16 cellular contexts compared by ENCODE assay signal in the genomic region with DNA sequence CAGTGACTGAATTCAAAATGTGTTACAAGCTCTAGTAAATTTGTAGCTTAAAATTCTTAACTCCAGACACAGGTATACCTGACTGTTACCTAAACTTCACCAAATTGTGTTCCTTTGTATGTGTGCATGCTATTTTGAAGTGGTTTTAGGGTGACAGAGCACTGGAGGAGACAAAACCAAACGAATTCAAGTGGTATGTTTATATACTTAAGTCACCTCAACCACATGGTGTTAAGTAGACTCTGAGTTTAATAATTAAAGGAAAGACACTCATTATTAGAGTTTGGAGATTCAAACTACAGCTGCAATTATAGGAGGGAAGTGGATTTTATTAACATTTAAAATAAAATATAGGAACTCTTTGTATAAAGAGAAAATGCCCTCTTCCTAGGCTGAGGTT.
DNase-seq lines count a peak whose midpoint lies in the region; ATAC-seq and TF ChIP-seq lines count a peak whose summit lies in the region.
"Had no signal": no experiment of that assay in that cellular context is flagged by ENCODE, and none has a peak within 500 bp of the region (broad histone marks: within the 10 kb centered on the region; RNA-seq: fewer than 3 reads in every experiment).

No MANE protein-coding gene starts in this region.

- no peak overlapping the region for H3K4me2 ChIP-seq in mesendoderm (ENCODE audit: low read length)

- DNase-seq in DMS53 treated with DMSO at 0.1 percent for 48 hours (lab: John Stamatoyannopoulos, UW; ENCODE audit: unreplicated experiment) = peak; percentile 47
- peak; percentile 4 for DNase-seq in kidney glomerular epithelial cell (lab: John Stamatoyannopoulos, UW)
- no peak for DNase-seq in mesendoderm
- DNase-seq in upper lobe of right lung = no peak
- no peak for DNase-seq in COLO829 (ENCODE audit: low spot score)
- no peak for DNase-seq in stomach
- DNase-seq in DMS 273 (lab: John Stamatoyannopoulos, UW; ENCODE audit: unreplicated experiment) = no peak
- DNase-seq: C1 segment of cervical spinal cord; Caco-2; CD4-positive, alpha-beta memory T cell; DMS 273 treated with DMSO at 0.1 percent for 48 hours; DND-41; GOT3; HFFc6 had no signal

- no peaks in the 10 kb centered on the region for H3K79me2 ChIP-seq in mesendoderm (ENCODE audit: control insufficient read depth, insufficient read depth, low read length)

- no peaks in the 10 kb centered on the region for H3K27me3 ChIP-seq in mesendoderm (ENCODE audit: insufficient read depth, low read length, poor library complexity)
- H3K27me3 ChIP-seq in upper lobe of right lung = no peaks in the 10 kb centered on the region
- H3K27me3 ChIP-seq in stomach = no peaks in the 10 kb centered on the region

- H3K4me3 ChIP-seq in mesendoderm (ENCODE audit: low read length) (no peak overlapping the region), upper lobe of right lung (no peak overlapping the region), stomach (no peak overlapping the region)
- H3K4me3 ChIP-seq: GM12878, HAP-1 had no signal

- H3K36me3 ChIP-seq in mesendoderm (ENCODE audit: control insufficient read depth, insufficient read depth, low read length) = no peaks in the 10 kb centered on the region
- no peaks in the 10 kb centered on the region for H3K36me3 ChIP-seq in upper lobe of right lung
- H3K36me3 ChIP-seq in stomach = no peaks in the 10 kb centered on the region
- H3K36me3 ChIP-seq: HAP-1 had no signal

- H3K4me1 ChIP-seq in mesendoderm (ENCODE audit: control insufficient read depth, low read depth, low read length) (peaks cover 2% of the 10 kb centered on the region), upper lobe of right lung (no peaks in the 10 kb centered on the region), stomach (no peaks in the 10 kb centered on the region)
- H3K4me1 ChIP-seq: HAP-1 had no signal

- no peak for TF ChIP-seq EP300 in stomach (IDR thresholded peaks at IDR 0.05)

- H3K79me1 ChIP-seq in mesendoderm (ENCODE audit: low read length) = no peaks in the 10 kb centered on the region

- H3K9me3 ChIP-seq in upper lobe of right lung (peaks cover 8% of the 10 kb centered on the region), stomach (peaks cover 0 to 23% (median 5%) of the 10 kb centered on the region in 4 donors)
- H3K9me3 ChIP-seq: HAP-1 had no signal

- H3K18ac ChIP-seq in mesendoderm (ENCODE audit: low read length) = no peak overlapping the region

- no peak overlapping the region for H3K27ac ChIP-seq in mesendoderm (ENCODE audit: low read depth, low read length)
- no peak overlapping the region for H3K27ac ChIP-seq in upper lobe of right lung
- H3K27ac ChIP-seq in stomach = no peak overlapping the region

- no peak overlapping the region for H4K5ac ChIP-seq in mesendoderm (ENCODE audit: low read length)

- ATAC-seq in upper lobe of right lung = peak; percentile 42
- ATAC-seq: GM12878 had no signal

- no peak overlapping the region for H3K56ac ChIP-seq in mesendoderm (ENCODE audit: low read length)

- TF ChIP-seq CTCF in upper lobe of right lung (IDR thresholded peaks at IDR 0.05) = no peak
- TF ChIP-seq CTCF in stomach (IDR thresholded peaks at IDR 0.05) = no peak

- no peak overlapping the region for H3K9ac ChIP-seq in mesendoderm (ENCODE audit: low read length)

- no peak for TF ChIP-seq POLR2A in stomach (IDR thresholded peaks at IDR 0.05)

- no peak overlapping the region for H3K23ac ChIP-seq in mesendoderm (ENCODE audit: low read length)

- no peak overlapping the region for H2BK120ac ChIP-seq in mesendoderm (ENCODE audit: low read depth, low read length)

- WGBS in mesendoderm (ENCODE audit: extremely low coverage, insufficient coverage, low lambda C conversion rate) = no CpG with 5 or more reads among the region's 1 CpG
- 26 to 44% (median 29%) methylated on average over 1 of the region's 1 CpG for WGBS in stomach, 5 donors

- H4K8ac ChIP-seq in mesendoderm (ENCODE audit: low read depth, low read length) = no peak overlapping the region

- H2BK15ac ChIP-seq in mesendoderm (replicated peaks; ENCODE audit: low read depth) = peak overlapping the region; percentile 7

- H3K4ac ChIP-seq in mesendoderm (ENCODE audit: low read depth, low read length) = no peak overlapping the region

- no peak overlapping the region for H2BK5ac ChIP-seq in mesendoderm (ENCODE audit: low read length)

- H2AK5ac ChIP-seq in mesendoderm (ENCODE audit: low read length) = no peak overlapping the region

- intact Hi-C loops in upper lobe of right lung (cut with DNase I) (no loop called here), stomach (cut with DNase I; ENCODE audit: low total_unique reads) (no loop called here)

Comparison
In these comparisons a context has a peak if more than half of its experiments do, and no peak if none do; other contexts are left out.
1. DNase-seq: peak in DMS53 treated with DMSO at 0.1 percent for 48 hours (single experiment) and kidney glomerular epithelial cell (single experiment); none in mesendoderm (single experiment), upper lobe of right lung (single experiment), COLO829 (single experiment), stomach (single experiment) and DMS 273 (single experiment).